In genomic region chr17:58587713-58588117, GRCh38 we compare ENCODE assay signal across 8 cellular contexts.
DNase-seq lines count a peak whose midpoint lies in the region; ATAC-seq and TF ChIP-seq lines count a peak whose summit lies in the region.

No MANE protein-coding gene starts in this region.

- H3K36me3 Mint-ChIP-seq in activated naive CD4-positive, alpha-beta T cell treated with anti-CD3 and anti-CD28 coated beads for 36 hours (ENCODE audit: low read depth) = no peaks in the 10 kb centered on the region

- no peaks in the 10 kb centered on the region for H3K9me3 Mint-ChIP-seq in activated naive CD4-positive, alpha-beta T cell treated with anti-CD3 and anti-CD28 coated beads for 36 hours

- no peaks in the 10 kb centered on the region for H3K27me3 Mint-ChIP-seq in activated naive CD4-positive, alpha-beta T cell treated with anti-CD3 and anti-CD28 coated beads for 36 hours (ENCODE audit: low read depth)

- CTCF ChIA-PET in activated naive CD4-positive, alpha-beta T cell treated with anti-CD3 and anti-CD28 coated beads for 36 hours (lab: Charles Lee) = interaction anchor here (0.6 to 2.8 kb wide), 15 partner anchors 10 to 555 kb away, joined by 3 to 17 read pairs (median 3); no protein-coding TSS in a partner anchor

- H3K4me3 Mint-ChIP-seq in activated naive CD4-positive, alpha-beta T cell treated with anti-CD3 and anti-CD28 coated beads for 36 hours = no peak overlapping the region

- no peak for ATAC-seq in HG02884 (IDR thresholded peaks at IDR 0.05; ENCODE audit: unreplicated experiment)
- no peak for ATAC-seq in GM18868 (IDR thresholded peaks at IDR 0.05; ENCODE audit: unreplicated experiment)

- TF ChIP-seq CTCF in LNCAP (IDR thresholded peaks at IDR 0.05) (peak; percentile 95), cardiac muscle cell (IDR thresholded peaks at IDR 0.05; ENCODE audit: low read depth, low read length) (peak; percentile 98)

- peaks cover 2% of the 10 kb centered on the region for H3K4me1 Mint-ChIP-seq in activated naive CD4-positive, alpha-beta T cell treated with anti-CD3 and anti-CD28 coated beads for 36 hours (ENCODE audit: low read depth)

- no peaks in the 10 kb centered on the region for H3K9me3 ChIP-seq in cardiac muscle cell (ENCODE audit: low read depth)

- intact Hi-C loops in activated naive CD4-positive, alpha-beta T cell treated with anti-CD3 and anti-CD28 coated beads for 36 hours (cut with micrococcal nuclease) = loop anchor here (1.0 kb wide), 5 partner anchors 45 to 418 kb away; partner anchors contain the start of genes RAD51C and TEX14

- no peaks in the 10 kb centered on the region for H3K36me3 ChIP-seq in cardiac muscle cell

- no peak overlapping the region for H3K4me3 ChIP-seq in cardiac muscle cell

- H3K27ac ChIP-seq in cardiac muscle cell = no peak overlapping the region

- no peak overlapping the region for H3K27ac Mint-ChIP-seq in activated naive CD4-positive, alpha-beta T cell treated with anti-CD3 and anti-CD28 coated beads for 36 hours

- peak; percentile 12 for DNase-seq in GM04504 (ENCODE audit: low read depth)
- DNase-seq in SK-N-DZ (ENCODE audit: low spot score) = peak; percentile 66
- DNase-seq in activated naive CD4-positive, alpha-beta T cell treated with anti-CD3 and anti-CD28 coated beads for 36 hours = peak; percentile 76
- peak; percentile 58 to 71 for DNase-seq in cardiac muscle cell (ENCODE audit: low read depth in 1 of 2, low spot score in 1 of 2)
- DNase-seq in retina = peak; percentile 77

- peaks cover 2% of the 10 kb centered on the region for H3K27me3 ChIP-seq in cardiac muscle cell

- no peaks in the 10 kb centered on the region for H3K4me1 ChIP-seq in cardiac muscle cell (ENCODE audit: low read depth)

Comparison
In these comparisons a context has a peak if more than half of its experiments do, and no peak if none do; other contexts are left out.
1. DNase-seq: peak in every context shown above with its lines; median percentile 77 in retina; 76 in activated naive CD4-positive, alpha-beta T cell treated with anti-CD3 and anti-CD28 coated beads for 36 hours; 66 in SK-N-DZ; 64 in cardiac muscle cell; 12 in GM04504.